18 cellular contexts compared by ENCODE assay signal in genomic region chr4:6773106-6773505, GRCh38. TPM values are rescaled to one million over a fixed set of nuclear protein-coding genes. Genes with fewer than 3 reads are reported as not detected.
DNase-seq lines count a peak whose midpoint lies in the region; ATAC-seq and FAIRE-seq lines count a peak whose summit lies in the region.
"Had no signal": no experiment of that assay in that cellular context is flagged by ENCODE, and none has a peak within 500 bp of the region (broad histone marks: within the 10 kb centered on the region; RNA-seq: fewer than 3 reads in every experiment).

No MANE protein-coding gene starts in this region.

- H3K27ac ChIP-seq in right cardiac atrium (ENCODE audit: low read length) (peak overlapping the region; percentile 6), cingulate gyrus (ENCODE audit: low read depth, low read length) (peak overlapping the region; percentile 50), mucosa of rectum (ENCODE audit: low read depth in 2 of 2, low read length in 2 of 2) (peak overlapping the region; percentile 50 to 56)
- H3K27ac ChIP-seq: lower lobe of right lung had no signal

- intact Hi-C loops in right cardiac atrium (cut with DNase I) (no loop called here), Right ventricle myocardium inferior (cut with DNase I) (no loop called here)

- ATAC-seq in right cardiac atrium (no peak), Right ventricle myocardium inferior (no peak), GM21515 (IDR thresholded peaks at IDR 0.05; ENCODE audit: unreplicated experiment) (no peak)
- ATAC-seq: activated T-cell treated with anti-CD3 and anti-CD28 coated beads, Interleukin-2, amount 50 U/mL, for 72 hours; effector memory CD8-positive, alpha-beta T cell; lower lobe of right lung; T-helper 17 cell had no signal

- no peaks in the 10 kb centered on the region for H3K36me3 ChIP-seq in mucosa of rectum (ENCODE audit: control insufficient read depth in 2 of 2, insufficient read depth in 2 of 2, low read length in 2 of 2)
- H3K36me3 ChIP-seq: lower lobe of right lung, Peyer's patch, tibial artery had no signal

- H3K9me3 ChIP-seq in right cardiac atrium (ENCODE audit: control insufficient read depth, low read length) = no peaks in the 10 kb centered on the region
- H3K9me3 ChIP-seq in mucosa of rectum (ENCODE audit: control insufficient read depth in 2 of 2, low read length in 2 of 2) = no peaks in the 10 kb centered on the region
- H3K9me3 ChIP-seq: lower lobe of right lung, Peyer's patch, tibial artery had no signal

- WGBS in right cardiac atrium = 67% methylated on average over 6 of the region's 6 CpGs

- H3K4me3 ChIP-seq in right cardiac atrium (ENCODE audit: low read length) (no peak overlapping the region), mucosa of rectum (ENCODE audit: low read length in 2 of 2) (no peak overlapping the region)
- H3K4me3 ChIP-seq: lower lobe of right lung, Peyer's patch, tibial artery had no signal

- no peak for DNase-seq in right cardiac atrium
- DNase-seq in Right ventricle myocardium inferior (ENCODE audit: missing footprints) = no peak
- DNase-seq in GM19239 (ENCODE audit: insufficient read length, low spot score) = no peak
- DNase-seq in NCI-H526 treated with DMSO at 0.1 percent for 48 hours (lab: John Stamatoyannopoulos, UW) = no peak
- DNase-seq in HPDE6-E6E7 (ENCODE audit: extremely low spot score) = no peak
- DNase-seq: activated CD4-positive, alpha-beta T cell treated with anti-CD3 and anti-CD28 coated beads, Interleukin-2, amount 50 U/mL, for 1 hour; activated T-cell treated with anti-CD3 and anti-CD28 coated beads, Interleukin-2, amount 50 U/mL, for 72 hours; effector memory CD8-positive, alpha-beta T cell; glutamatergic neuron; lower lobe of right lung; NCI-H510A treated with DMSO at 0.1 percent for 48 hours; stimulated activated CD4-positive, alpha-beta T cell treated with anti-CD3 and anti-CD28 coated beads, Interleukin-15, amount 100 ng/mL, for 24 hours; T-helper 17 cell had no signal

- peaks cover 7% of the 10 kb centered on the region for H3K4me1 ChIP-seq in right cardiac atrium (ENCODE audit: control insufficient read depth, insufficient read depth, low read length)
- H3K4me1 ChIP-seq in mucosa of rectum (ENCODE audit: control insufficient read depth in 2 of 2, insufficient read depth in 2 of 2, low read length in 2 of 2) = peaks cover 41 to 53% of the 10 kb centered on the region in 2 donors
- H3K4me1 ChIP-seq: lower lobe of right lung had no signal

- FAIRE-seq in GM19239 (lab: Jason Lieb, UNC) = no peak

- H3K27me3 ChIP-seq in right cardiac atrium (ENCODE audit: control insufficient read depth, insufficient read depth) (no peaks in the 10 kb centered on the region), mucosa of rectum (ENCODE audit: control insufficient read depth in 2 of 2, insufficient read depth in 2 of 2, low read length in 2 of 2) (no peaks in the 10 kb centered on the region)
- H3K27me3 ChIP-seq: Peyer's patch, tibial artery had no signal

- H3K9ac ChIP-seq in mucosa of rectum (ENCODE audit: low read depth in 1 of 2, low read length in 2 of 2) = no peak overlapping the region

RNA-seq across cellular contexts. Expression of gene KIAA0232, which starts 9.4 kb away (rescaled TPM):
- total RNA-seq in right cardiac atrium (10 to 100 TPM; 64.2 to 67.0 (median 66.6) TPM), Right ventricle myocardium inferior (72.1 TPM)
- polyA plus RNA-seq in right cardiac atrium = 21.8 TPM

RNA-seq across cellular contexts. Expression of gene BLOC1S4, which starts 57.1 kb away (rescaled TPM):
- total RNA-seq in right cardiac atrium = 1 to 10 TPM; 7.5 to 9.1 (median 8.4) TPM
- polyA plus RNA-seq in right cardiac atrium = 7.0 TPM
- 6.0 TPM for total RNA-seq in Right ventricle myocardium inferior
